ENCODE assay signal across 22 cellular contexts in the genomic region with DNA sequence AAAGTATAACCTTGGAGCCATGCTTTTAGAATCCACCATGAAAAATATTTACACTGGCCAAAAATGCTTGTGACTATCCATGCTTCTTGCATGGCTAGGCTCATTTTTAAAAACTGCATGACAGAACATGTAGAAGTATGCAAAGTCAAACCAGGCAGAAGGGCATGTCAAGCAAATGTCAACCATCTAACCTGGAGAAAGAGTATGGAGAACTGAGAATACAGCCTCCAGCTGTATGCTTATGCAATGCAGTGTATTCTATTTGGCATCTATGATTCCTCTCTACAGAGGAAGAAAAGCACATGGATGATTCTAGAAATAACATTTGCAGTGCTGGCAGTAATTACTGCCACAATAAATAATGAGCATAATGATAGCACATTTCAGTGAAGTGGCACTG.
DNase-seq lines count a peak whose midpoint lies in the region; ATAC-seq, FAIRE-seq and TF ChIP-seq lines count a peak whose summit lies in the region.
"Had no signal": no experiment of that assay in that cellular context is flagged by ENCODE, and none has a peak within 500 bp of the region (broad histone marks: within the 10 kb centered on the region; RNA-seq: fewer than 3 reads in every experiment).

No MANE protein-coding gene starts in this region.

- no peak overlapping the region for H3K4me2 ChIP-seq in HepG2 (ENCODE audit: low read depth, low read length)
- H3K4me2 ChIP-seq: BLaER1 treated with 17β-estradiol and CSF1 and Interleukin-3, amounts not matched to agents 10 nM and 100 nM had no signal

- no peaks in the 10 kb centered on the region for H3K79me2 ChIP-seq in HepG2 (ENCODE audit: insufficient read depth, low read length)

- H3K27me3 ChIP-seq in HepG2 (ENCODE audit: control insufficient read depth in 1 of 2, insufficient read depth in 2 of 2, low read length in 2 of 2) (no peaks in the 10 kb centered on the region), right lobe of liver (no peaks in the 10 kb centered on the region)
- H3K27me3 ChIP-seq: BLaER1 treated with 17β-estradiol and CSF1 and Interleukin-3, amounts not matched to agents 10 nM and 100 nM; Peyer's patch; SJCRH30 had no signal

- H3K36me3 ChIP-seq in HepG2 (replicated peaks in 1 of 2; ENCODE audit: control insufficient read depth in 1 of 2, insufficient read depth in 2 of 2, low read length in 2 of 2), result peaks cover 19 to 54% of the 10 kb centered on the region in 2 experiments
- H3K36me3 ChIP-seq in right lobe of liver, result peaks cover 0 to 3% (median 0%) of the 10 kb centered on the region in 4 donors

- no peak overlapping the region for H2AFZ ChIP-seq in HepG2 (ENCODE audit: low read length)
- H2AFZ ChIP-seq: GM23248 had no signal

- TF ChIP-seq POLR2A in HepG2 (IDR thresholded peaks at IDR 0.05; ENCODE audit: insufficient read depth in 1 of 2, low read depth in 2 of 2, low read length in 2 of 2), result no peak
- TF ChIP-seq POLR2A in right lobe of liver (IDR thresholded peaks at IDR 0.05), result no peak

- H3K9ac ChIP-seq in HepG2 (ENCODE audit: insufficient read depth, low read depth, low read length), result no peak overlapping the region
- H3K9ac ChIP-seq: BLaER1 treated with 17β-estradiol and CSF1 and Interleukin-3, amounts not matched to agents 10 nM and 100 nM; GM23248 had no signal

- no peaks in the 10 kb centered on the region for H4K20me1 ChIP-seq in HepG2 (ENCODE audit: insufficient read depth, low read length)
- H4K20me1 ChIP-seq: BLaER1 treated with 17β-estradiol and CSF1 and Interleukin-3, amounts not matched to agents 10 nM and 100 nM had no signal

- no peak overlapping the region for H3K4me3 ChIP-seq in HepG2 (replicated peaks in 1 of 3; ENCODE audit: insufficient read depth in 1 of 3, low read depth in 2 of 3, low read length in 3 of 3)
- H3K4me3 ChIP-seq in right lobe of liver, result no peak overlapping the region
- H3K4me3 ChIP-seq: BLaER1 treated with 17β-estradiol and CSF1 and Interleukin-3, amounts not matched to agents 10 nM and 100 nM; GM23248; Peyer's patch; SJCRH30 had no signal

- in situ Hi-C loops in HepG2 (cut with HindIII; ENCODE audit: extremely low pct_ligation_motif_present, low pct_unique_long_range_greater_than_20kb), result no loop called here

- BruUV-seq in HepG2 (replicated peaks; lab: Mats Ljungman, UMichigan), result no TSS peak

- DNase-seq in NCI-H1436 (lab: John Stamatoyannopoulos, UW) (peak; percentile 35), NCI-H1436 treated with DMSO at 0.1 percent for 48 hours (lab: John Stamatoyannopoulos, UW) (no peak), HepG2 (ENCODE audit: low spot score) (no peak), right lobe of liver (no peak), iPS-NIHi11 (ENCODE audit: low spot score) (no peak), HCEC 1CT (no peak), HTR-8/SVneo (ENCODE audit: insufficient read length, low spot score) (no peak)
- DNase-seq: CD8-positive, alpha-beta T cell; DMS153; GM23248; H9; KBM-7; NCI-H1105 treated with DMSO at 0.1 percent for 48 hours; NCI-H1694 treated with DMSO at 0.1 percent for 48 hours; NCI-H2081 treated with DMSO at 0.1 percent for 48 hours; NCI-H446 treated with DMSO at 0.1 percent for 48 hours; NCI-H774; Peyer's patch; SJCRH30 had no signal

- POLR2A ChIA-PET in HepG2 (lab: Yijun Ruan, JAX), result no interaction called here

- TF ChIP-seq EP300 in HepG2 (IDR thresholded peaks at IDR 0.05; ENCODE audit: low read depth in 2 of 2, low read length in 2 of 2), result no peak
- TF ChIP-seq EP300 in HepG2 (CRISPR knock-in tag; IDR thresholded peaks at IDR 0.05; ENCODE audit: borderline replicate concordance), result no peak

- FAIRE-seq in HepG2 (lab: Jason Lieb, UNC), result no peak
- no peak for FAIRE-seq in HTR-8/SVneo (lab: Jason Lieb, UNC)

- H3K27ac ChIP-seq in HepG2 (ENCODE audit: extremely low read length, insufficient read depth, low read length) (no peak overlapping the region), right lobe of liver (no peak overlapping the region)
- H3K27ac ChIP-seq: 22Rv1; BLaER1 treated with 17β-estradiol and CSF1 and Interleukin-3, amounts not matched to agents 10 nM and 100 nM; GM23248; Peyer's patch; SJCRH30 had no signal

- TF ChIP-seq CTCF in HepG2 (CRISPR knock-in tag; IDR thresholded peaks at IDR 0.05) (no peak), right lobe of liver (IDR thresholded peaks at IDR 0.05) (no peak)

- ATAC-seq in HepG2 (no peak), right lobe of liver (no peak), esophagus mucosa (peak; percentile 60)
- ATAC-seq: CD8-positive, alpha-beta T cell had no signal

- H3K4me1 ChIP-seq in HepG2 (ENCODE audit: insufficient read depth, low read length), result peaks cover 6% of the 10 kb centered on the region
- H3K4me1 ChIP-seq in right lobe of liver, result no peaks in the 10 kb centered on the region
- H3K4me1 ChIP-seq: BLaER1 treated with 17β-estradiol and CSF1 and Interleukin-3, amounts not matched to agents 10 nM and 100 nM; Peyer's patch; SJCRH30 had no signal

- CTCF ChIA-PET in HepG2 (lab: Yijun Ruan, JAX; ENCODE audit: low intra/inter-chr PET ratio, low total read pairs), result no interaction called here

- H3K9me3 ChIP-seq in HepG2 (ENCODE audit: low read length) (no peaks in the 10 kb centered on the region), right lobe of liver (no peaks in the 10 kb centered on the region)
- H3K9me3 ChIP-seq: BLaER1 treated with 17β-estradiol and CSF1 and Interleukin-3, amounts not matched to agents 10 nM and 100 nM; Peyer's patch had no signal

- no peak for TF ChIP-seq RAD21 in HepG2 (CRISPR knock-in tag; IDR thresholded peaks at IDR 0.05)

- intact Hi-C loops in HepG2 (cut with micrococcal nuclease; ENCODE audit: unreplicated experiment), result no loop called here
- intact Hi-C loops in right lobe of liver (cut with DNase I), result no loop called here

TF ChIP-seq in HepG2, 621 proteins besides CTCF, POLR2A, EP300 and RAD21:
- no peak for TF ChIP-seq ZNF563 (CRISPR knock-in tag; IDR thresholded peaks at IDR 0.05)
- TF ChIP-seq ZNF180 (CRISPR knock-in tag; IDR thresholded peaks at IDR 0.05; ENCODE audit: borderline replicate concordance, low read depth), result no peak
- peak; percentile 27 for TF ChIP-seq RBM22 (optimal IDR thresholded peaks at IDR 0.05; ENCODE audit: low read length)
- TF ChIP-seq, protein P1, sequence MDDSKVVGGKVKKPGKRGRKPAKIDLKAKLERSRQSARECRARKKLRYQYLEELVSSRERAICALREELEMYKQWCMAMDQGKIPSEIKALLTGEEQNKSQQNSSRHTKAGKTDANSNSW (CRISPR knock-in tag; IDR thresholded peaks at IDR 0.05; ENCODE audit: borderline replicate concordance), result no peak
- TF ChIP-seq, protein P2, sequence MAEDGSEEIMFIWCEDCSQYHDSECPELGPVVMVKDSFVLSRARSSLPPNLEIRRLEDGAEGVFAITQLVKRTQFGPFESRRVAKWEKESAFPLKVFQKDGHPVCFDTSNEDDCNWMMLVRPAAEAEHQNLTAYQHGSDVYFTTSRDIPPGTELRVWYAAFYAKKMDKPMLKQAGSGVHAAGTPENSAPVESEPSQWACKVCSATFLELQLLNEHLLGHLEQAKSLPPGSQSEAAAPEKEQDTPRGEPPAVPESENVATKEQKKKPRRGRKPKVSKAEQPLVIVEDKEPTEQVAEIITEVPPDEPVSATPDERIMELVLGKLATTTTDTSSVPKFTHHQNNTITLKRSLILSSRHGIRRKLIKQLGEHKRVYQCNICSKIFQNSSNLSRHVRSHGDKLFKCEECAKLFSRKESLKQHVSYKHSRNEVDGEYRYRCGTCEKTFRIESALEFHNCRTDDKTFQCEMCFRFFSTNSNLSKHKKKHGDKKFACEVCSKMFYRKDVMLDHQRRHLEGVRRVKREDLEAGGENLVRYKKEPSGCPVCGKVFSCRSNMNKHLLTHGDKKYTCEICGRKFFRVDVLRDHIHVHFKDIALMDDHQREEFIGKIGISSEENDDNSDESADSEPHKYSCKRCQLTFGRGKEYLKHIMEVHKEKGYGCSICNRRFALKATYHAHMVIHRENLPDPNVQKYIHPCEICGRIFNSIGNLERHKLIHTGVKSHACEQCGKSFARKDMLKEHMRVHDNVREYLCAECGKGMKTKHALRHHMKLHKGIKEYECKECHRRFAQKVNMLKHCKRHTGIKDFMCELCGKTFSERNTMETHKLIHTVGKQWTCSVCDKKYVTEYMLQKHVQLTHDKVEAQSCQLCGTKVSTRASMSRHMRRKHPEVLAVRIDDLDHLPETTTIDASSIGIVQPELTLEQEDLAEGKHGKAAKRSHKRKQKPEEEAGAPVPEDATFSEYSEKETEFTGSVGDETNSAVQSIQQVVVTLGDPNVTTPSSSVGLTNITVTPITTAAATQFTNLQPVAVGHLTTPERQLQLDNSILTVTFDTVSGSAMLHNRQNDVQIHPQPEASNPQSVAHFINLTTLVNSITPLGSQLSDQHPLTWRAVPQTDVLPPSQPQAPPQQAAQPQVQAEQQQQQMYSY (CRISPR knock-in tag; IDR thresholded peaks at IDR 0.05), result no peak
- TF ChIP-seq MEIS1 (CRISPR knock-in tag; IDR thresholded peaks at IDR 0.05; ENCODE audit: borderline replicate concordance), result no peak
- TF ChIP-seq ASH2L (IDR thresholded peaks at IDR 0.05; ENCODE audit: insufficient read length, low read depth, low read length), result no peak
- TF ChIP-seq ZNF234 (CRISPR knock-in tag; conservative IDR thresholded peaks at IDR 0.05), result no peak
- no peak for TF ChIP-seq JUND (CRISPR knock-in tag; IDR thresholded peaks at IDR 0.05)
